ENCODE assay signal across 1 cellular context in the genomic region with DNA sequence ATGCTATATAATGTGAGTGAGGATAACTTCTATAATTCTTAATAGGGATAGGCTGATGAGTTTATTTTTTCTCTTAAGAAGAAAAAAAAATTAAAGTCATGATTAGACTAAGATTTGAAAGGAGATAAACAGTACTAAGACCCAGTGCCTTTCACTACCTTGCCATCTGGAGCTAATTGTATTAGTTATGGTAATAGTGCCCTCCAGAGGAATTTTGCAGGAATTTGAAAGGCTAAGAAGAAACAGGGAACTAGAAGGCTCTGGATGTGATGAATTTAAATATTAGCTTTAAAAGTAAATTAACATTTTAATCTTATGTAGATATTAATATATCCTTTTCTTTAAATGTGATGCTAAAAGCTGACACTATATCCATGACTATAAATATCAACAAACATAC.
TF ChIP-seq lines count a peak whose summit lies in the region.

No MANE protein-coding gene starts in this region.

TF ChIP-seq in WTC11, 78 proteins besides CTCF, POLR2A, EP300 and RAD21 (continued from another document):
- TF ChIP-seq, protein P1, sequence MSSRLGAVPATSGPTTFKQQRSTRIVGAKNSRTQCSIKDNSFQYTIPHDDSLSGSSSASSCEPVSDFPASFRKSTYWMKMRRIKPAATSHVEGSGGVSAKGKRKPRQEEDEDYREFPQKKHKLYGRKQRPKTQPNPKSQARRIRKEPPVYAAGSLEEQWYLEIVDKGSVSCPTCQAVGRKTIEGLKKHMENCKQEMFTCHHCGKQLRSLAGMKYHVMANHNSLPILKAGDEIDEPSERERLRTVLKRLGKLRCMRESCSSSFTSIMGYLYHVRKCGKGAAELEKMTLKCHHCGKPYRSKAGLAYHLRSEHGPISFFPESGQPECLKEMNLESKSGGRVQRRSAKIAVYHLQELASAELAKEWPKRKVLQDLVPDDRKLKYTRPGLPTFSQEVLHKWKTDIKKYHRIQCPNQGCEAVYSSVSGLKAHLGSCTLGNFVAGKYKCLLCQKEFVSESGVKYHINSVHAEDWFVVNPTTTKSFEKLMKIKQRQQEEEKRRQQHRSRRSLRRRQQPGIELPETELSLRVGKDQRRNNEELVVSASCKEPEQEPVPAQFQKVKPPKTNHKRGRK (CRISPR knock-in tag; IDR thresholded peaks at IDR 0.05; ENCODE audit: borderline replicate concordance), result no peak
- TF ChIP-seq, protein P2, sequence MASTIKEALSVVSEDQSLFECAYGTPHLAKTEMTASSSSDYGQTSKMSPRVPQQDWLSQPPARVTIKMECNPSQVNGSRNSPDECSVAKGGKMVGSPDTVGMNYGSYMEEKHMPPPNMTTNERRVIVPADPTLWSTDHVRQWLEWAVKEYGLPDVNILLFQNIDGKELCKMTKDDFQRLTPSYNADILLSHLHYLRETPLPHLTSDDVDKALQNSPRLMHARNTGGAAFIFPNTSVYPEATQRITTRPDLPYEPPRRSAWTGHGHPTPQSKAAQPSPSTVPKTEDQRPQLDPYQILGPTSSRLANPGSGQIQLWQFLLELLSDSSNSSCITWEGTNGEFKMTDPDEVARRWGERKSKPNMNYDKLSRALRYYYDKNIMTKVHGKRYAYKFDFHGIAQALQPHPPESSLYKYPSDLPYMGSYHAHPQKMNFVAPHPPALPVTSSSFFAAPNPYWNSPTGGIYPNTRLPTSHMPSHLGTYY (CRISPR knock-in tag; IDR thresholded peaks at IDR 0.05), result no peak
- TF ChIP-seq ZNF232 (CRISPR knock-in tag; IDR thresholded peaks at IDR 0.05), result no peak
- TF ChIP-seq SMAD4 (CRISPR knock-in tag; IDR thresholded peaks at IDR 0.05), result no peak
- TF ChIP-seq, protein P3, sequence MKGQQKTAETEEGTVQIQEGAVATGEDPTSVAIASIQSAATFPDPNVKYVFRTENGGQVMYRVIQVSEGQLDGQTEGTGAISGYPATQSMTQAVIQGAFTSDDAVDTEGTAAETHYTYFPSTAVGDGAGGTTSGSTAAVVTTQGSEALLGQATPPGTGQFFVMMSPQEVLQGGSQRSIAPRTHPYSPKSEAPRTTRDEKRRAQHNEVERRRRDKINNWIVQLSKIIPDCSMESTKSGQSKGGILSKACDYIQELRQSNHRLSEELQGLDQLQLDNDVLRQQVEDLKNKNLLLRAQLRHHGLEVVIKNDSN (CRISPR knock-in tag; IDR thresholded peaks at IDR 0.05), result no peak
- TF ChIP-seq ZNF317 (CRISPR knock-in tag; IDR thresholded peaks at IDR 0.05; ENCODE audit: borderline replicate concordance, low read depth), result no peak
